Comparison of ENCODE assay signal across 14 cellular contexts in the genomic region with DNA sequence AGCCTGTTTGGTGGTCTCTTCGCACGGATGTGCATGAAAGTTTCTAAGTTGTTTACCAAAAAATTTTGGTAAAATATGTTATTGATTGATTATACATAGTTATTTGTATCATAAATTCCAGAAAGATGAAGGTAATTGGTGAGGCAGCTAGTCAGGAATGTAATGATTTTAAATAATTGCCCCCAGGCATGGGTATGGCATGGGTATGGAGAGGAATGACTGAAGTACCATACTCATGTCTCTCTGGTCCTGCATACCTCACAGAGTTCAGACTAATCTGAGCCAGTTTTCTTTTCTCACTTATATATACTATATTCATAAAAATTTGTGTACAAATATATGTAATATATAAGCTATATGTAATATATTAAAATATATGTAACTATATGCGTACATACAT.
DNase-seq lines count a peak whose midpoint lies in the region; TF ChIP-seq lines count a peak whose summit lies in the region.
"Had no signal": no experiment of that assay in that cellular context is flagged by ENCODE, and none has a peak within 500 bp of the region (broad histone marks: within the 10 kb centered on the region; RNA-seq: fewer than 3 reads in every experiment).

No MANE protein-coding gene starts in this region.

- WGBS in endodermal cell (ENCODE audit: insufficient coverage in 1 of 2, insufficient read length in 1 of 2), 2 experiments, result 71% methylated on average over 2 of the region's 3 CpGs; no CpG with 5 or more reads in 1 of the 2 experiments
- WGBS in iPS DF 6.9 (ENCODE audit: insufficient coverage, insufficient read length), result no CpG with 5 or more reads among the region's 3 CpGs

- H3K9me3 ChIP-seq in HUES6 (ENCODE audit: control insufficient read depth, insufficient read depth, low read depth, low read length) (peaks cover 4% of the 10 kb centered on the region; the same call in 1 of the 2 replicates), endodermal cell (ENCODE audit: control insufficient read depth, low read length) (no peaks in the 10 kb centered on the region), iPS DF 6.9 (ENCODE audit: control insufficient read depth, insufficient read depth, low read length) (no peaks in the 10 kb centered on the region)
- H3K9me3 ChIP-seq: A549, BE2C had no signal

- no peak overlapping the region for H3K4me3 Mint-ChIP-seq in endodermal cell
- H3K4me3 Mint-ChIP-seq: CD4-positive, alpha-beta memory T cell had no signal

- peak overlapping the region; percentile 86 for H3K27ac Mint-ChIP-seq in endodermal cell
- H3K27ac Mint-ChIP-seq: CD4-positive, alpha-beta memory T cell had no signal

- TF ChIP-seq CTCF in endodermal cell (conservative IDR thresholded peaks at IDR 0.05), result no peak

- H3K27me3 ChIP-seq in HUES6 (ENCODE audit: control insufficient read depth, insufficient read depth, low read length) (no peaks in the 10 kb centered on the region), endodermal cell (ENCODE audit: control insufficient read depth, insufficient read depth, low read length, poor library complexity, severe bottlenecking) (no peaks in the 10 kb centered on the region), iPS DF 6.9 (ENCODE audit: control insufficient read depth, insufficient read depth, low read length) (no peaks in the 10 kb centered on the region)
- H3K27me3 ChIP-seq: BE2C had no signal

- peak overlapping the region; percentile 62 for H3K9ac ChIP-seq in HUES6 (ENCODE audit: low read length)
- no peak overlapping the region for H3K9ac ChIP-seq in endodermal cell (ENCODE audit: extremely low read depth, low read length, poor library complexity, severe bottlenecking)

- peaks cover 2% of the 10 kb centered on the region; the same call in 1 of the 2 replicates for H3K36me3 ChIP-seq in HUES6 (ENCODE audit: control insufficient read depth, insufficient read depth, low read length)
- no peaks in the 10 kb centered on the region for H3K36me3 ChIP-seq in endodermal cell (ENCODE audit: control insufficient read depth, insufficient read depth, low read length)
- no peaks in the 10 kb centered on the region for H3K36me3 ChIP-seq in iPS DF 6.9 (ENCODE audit: control insufficient read depth, insufficient read depth, low read length)
- H3K36me3 ChIP-seq: BE2C had no signal

- no peak for DNase-seq in endodermal cell
- DNase-seq in iPS DF 6.9 (ENCODE audit: low read depth, low spot score), result no peak
- DNase-seq in T-helper 2 cell, result no peak
- DNase-seq in NCI-H2029 (lab: John Stamatoyannopoulos, UW), result no peak
- no peak for DNase-seq in NCI-H2029 treated with DMSO at 0.1 percent for 48 hours (lab: John Stamatoyannopoulos, UW)
- no peak for DNase-seq in DMS79 (lab: John Stamatoyannopoulos, UW)
- DNase-seq: BE2C; CD4-positive, alpha-beta memory T cell; DMS79 treated with DMSO at 0.1 percent for 48 hours; EL; GDM1 had no signal

- H3K4me1 ChIP-seq in HUES6 (ENCODE audit: control insufficient read depth, insufficient read depth, low read length) (peaks cover 35% of the 10 kb centered on the region), endodermal cell (ENCODE audit: control insufficient read depth, insufficient read depth, low read length) (no peaks in the 10 kb centered on the region), iPS DF 6.9 (ENCODE audit: control insufficient read depth, insufficient read depth, low read length) (no peaks in the 10 kb centered on the region)
- H3K4me1 ChIP-seq: A549, BE2C had no signal

- peaks cover 8% of the 10 kb centered on the region for H3K9me3 Mint-ChIP-seq in endodermal cell

- no peak overlapping the region for H3K4me3 ChIP-seq in HUES6 (ENCODE audit: low read depth, low read length)
- H3K4me3 ChIP-seq in endodermal cell (ENCODE audit: low read length), result no peak overlapping the region
- H3K4me3 ChIP-seq in iPS DF 6.9 (ENCODE audit: low read length), result no peak overlapping the region
- H3K4me3 ChIP-seq: A549 had no signal

- H3K27ac ChIP-seq in HUES6 (ENCODE audit: low read depth, low read length) (peak overlapping the region; percentile 90), endodermal cell (ENCODE audit: low read depth, low read length) (no peak overlapping the region), iPS DF 6.9 (ENCODE audit: low read length) (peak overlapping the region; percentile 48)
- H3K27ac ChIP-seq: A549, C4-2B had no signal

- peaks cover 5% of the 10 kb centered on the region for H3K4me1 Mint-ChIP-seq in endodermal cell
- H3K4me1 Mint-ChIP-seq: CD4-positive, alpha-beta memory T cell had no signal

- H3K27me3 Mint-ChIP-seq in endodermal cell (ENCODE audit: insufficient read depth), result no peaks in the 10 kb centered on the region
- H3K27me3 Mint-ChIP-seq: CD4-positive, alpha-beta memory T cell had no signal

- H3K36me3 Mint-ChIP-seq in endodermal cell (ENCODE audit: low read depth), result peaks cover 5% of the 10 kb centered on the region
- H3K36me3 Mint-ChIP-seq: CD4-positive, alpha-beta memory T cell had no signal
